Comparison of ENCODE assay signal across 8 cellular contexts in genomic region chr17:18224428-18225120, GRCh38. TPM values are rescaled to one million over a fixed set of nuclear protein-coding genes. Genes with fewer than 3 reads are reported as not detected.
DNase-seq lines count a peak whose midpoint lies in the region; ATAC-seq and TF ChIP-seq lines count a peak whose summit lies in the region.

No MANE protein-coding gene starts in this region.

- POLR2A ChIA-PET in MCF 10A (lab: Yijun Ruan, JAX) = interaction anchor here (0.6 kb wide), 1 partner anchor 288 kb away, joined by 3 read pairs; no protein-coding TSS in a partner anchor

- H3K27me3 ChIP-seq in left lung (no peaks in the 10 kb centered on the region), upper lobe of right lung (no peaks in the 10 kb centered on the region)

- H3K4me1 ChIP-seq in left lung = peaks cover 7 to 22% of the 10 kb centered on the region in 2 donors
- H3K4me1 ChIP-seq in upper lobe of right lung = peaks cover 12% of the 10 kb centered on the region

- H3K27ac ChIP-seq in left lung = peak overlapping the region in 1 of 2 donors; percentile 23
- peak overlapping the region; percentile 30 for H3K27ac ChIP-seq in upper lobe of right lung

- no peak for TF ChIP-seq CTCF in MCF 10A (IDR thresholded peaks at IDR 0.05; ENCODE audit: unreplicated experiment)
- no peak for TF ChIP-seq CTCF in left lung (IDR thresholded peaks at IDR 0.05)
- no peak for TF ChIP-seq CTCF in upper lobe of right lung (IDR thresholded peaks at IDR 0.05)

- H3K27ac Mint-ChIP-seq in activated T-cell treated with anti-CD3 and anti-CD28 coated beads, Interleukin-2, amount 50 U/mL, for 72 hours = peak overlapping the region; percentile 21
- H3K27ac Mint-ChIP-seq in MCF 10A (ENCODE audit: low read depth, unreplicated experiment) = no peak overlapping the region

- H3K4me3 Mint-ChIP-seq in activated T-cell treated with anti-CD3 and anti-CD28 coated beads, Interleukin-2, amount 50 U/mL, for 72 hours = peak overlapping the region; percentile 72 to 79
- H3K4me3 Mint-ChIP-seq in MCF 10A (ENCODE audit: unreplicated experiment) = peak overlapping the region; percentile 92

- H3K27me3 Mint-ChIP-seq in activated T-cell treated with anti-CD3 and anti-CD28 coated beads, Interleukin-2, amount 50 U/mL, for 72 hours (ENCODE audit: low read depth) = no peaks in the 10 kb centered on the region
- H3K27me3 Mint-ChIP-seq in MCF 10A (ENCODE audit: insufficient read depth, unreplicated experiment) = no peaks in the 10 kb centered on the region

- no peaks in the 10 kb centered on the region for H3K36me3 ChIP-seq in left lung
- no peaks in the 10 kb centered on the region for H3K36me3 ChIP-seq in upper lobe of right lung

- DNase-seq in activated T-cell treated with anti-CD3 and anti-CD28 coated beads, Interleukin-2, amount 50 U/mL, for 72 hours = no peak
- no peak for DNase-seq in activated T-cell treated with anti-CD3 and anti-CD28 coated beads, Interleukin-2, amount 50 U/mL, for 1 hour
- no peak for DNase-seq in MCF 10A (ENCODE audit: unreplicated experiment)
- no peak for DNase-seq in left lung
- DNase-seq in upper lobe of right lung = no peak
- DNase-seq in NCI-H2171 (lab: John Stamatoyannopoulos, UW) = no peak
- no peak for DNase-seq in NCI-H510A treated with DMSO at 0.1 percent for 48 hours (lab: John Stamatoyannopoulos, UW)

- H3K4me3 ChIP-seq in left lung = peak overlapping the region; percentile 12 to 59
- H3K4me3 ChIP-seq in upper lobe of right lung = peak overlapping the region; percentile 39

- CTCF ChIA-PET in MCF 10A (lab: Yijun Ruan, JAX) = interaction anchor here (0.7 kb wide), 3 partner anchors 28 to 948 kb away, joined by 3 to 4 read pairs (median 3); no protein-coding TSS in a partner anchor

- intact Hi-C loops in MCF 10A (cut with micrococcal nuclease) (no loop called here), left lung (cut with DNase I) (no loop called here), upper lobe of right lung (cut with DNase I) (no loop called here)

- peaks cover 23% of the 10 kb centered on the region for H3K4me1 Mint-ChIP-seq in activated T-cell treated with anti-CD3 and anti-CD28 coated beads, Interleukin-2, amount 50 U/mL, for 72 hours (ENCODE audit: low read depth)
- H3K4me1 Mint-ChIP-seq in MCF 10A (ENCODE audit: insufficient read depth, unreplicated experiment) = peaks cover 26% of the 10 kb centered on the region

- no TSS peak for BruUV-seq in MCF 10A (replicated peaks; lab: Mats Ljungman, UMichigan)

- H3K9me3 Mint-ChIP-seq in activated T-cell treated with anti-CD3 and anti-CD28 coated beads, Interleukin-2, amount 50 U/mL, for 72 hours = no peaks in the 10 kb centered on the region
- no peaks in the 10 kb centered on the region for H3K9me3 Mint-ChIP-seq in MCF 10A (ENCODE audit: unreplicated experiment)

- peaks cover 2% of the 10 kb centered on the region in 2 donors for H3K36me3 Mint-ChIP-seq in activated T-cell treated with anti-CD3 and anti-CD28 coated beads, Interleukin-2, amount 50 U/mL, for 72 hours (ENCODE audit: insufficient read depth in 2 of 2)
- peaks cover 5% of the 10 kb centered on the region for H3K36me3 Mint-ChIP-seq in MCF 10A (ENCODE audit: insufficient read depth, unreplicated experiment)

- H3K9me3 ChIP-seq in left lung (no peaks in the 10 kb centered on the region), upper lobe of right lung (no peaks in the 10 kb centered on the region)

- no peak for ATAC-seq in activated T-cell treated with anti-CD3 and anti-CD28 coated beads, Interleukin-2, amount 50 U/mL, for 72 hours (replicated peaks in 1 of 2)
- no peak for ATAC-seq in left lung
- no peak for ATAC-seq in upper lobe of right lung
- no peak for ATAC-seq in GM18907 (IDR thresholded peaks at IDR 0.05; ENCODE audit: unreplicated experiment)

RNA-seq across cellular contexts. Expression of gene LLGL1, which starts 0.9 kb away (rescaled TPM):
- 10 to 100 TPM; 18.5 to 18.6 TPM for total RNA-seq in activated T-cell treated with anti-CD3 and anti-CD28 coated beads, Interleukin-2, amount 50 U/mL, for 72 hours
- total RNA-seq in MCF 10A (2022) = 16.4 and 17.4 TPM in 2 replicates
- 10 to 100 TPM; 14.4 to 17.8 TPM for total RNA-seq in left lung
- total RNA-seq in upper lobe of right lung = 11.7 TPM

RNA-seq across cellular contexts. Expression of gene FLII, which starts 34.0 kb away (rescaled TPM):
- 100 to 1,000 TPM; 318 to 373 TPM for total RNA-seq in activated T-cell treated with anti-CD3 and anti-CD28 coated beads, Interleukin-2, amount 50 U/mL, for 72 hours
- total RNA-seq in MCF 10A (2022) = 564 and 601 TPM in 2 replicates
- total RNA-seq in left lung = 100 to 1,000 TPM; 313 to 381 TPM
- 295 TPM for total RNA-seq in upper lobe of right lung

RNA-seq across cellular contexts. Expression of gene MIEF2, which starts 35.9 kb away (rescaled TPM):
- total RNA-seq in activated T-cell treated with anti-CD3 and anti-CD28 coated beads, Interleukin-2, amount 50 U/mL, for 72 hours = 1 to 10 TPM; 7.8 to 9.4 TPM
- total RNA-seq in MCF 10A (2022) (12.1 and 14.1 TPM in 2 replicates), left lung (10 to 100 TPM in 1 of 2 donors, 1 to 10 TPM in 1; 9.0 to 16.3 TPM), upper lobe of right lung (12.0 TPM)

RNA-seq across cellular contexts. Expression of gene ALKBH5, which starts 40.9 kb away (rescaled TPM):
- total RNA-seq in activated T-cell treated with anti-CD3 and anti-CD28 coated beads, Interleukin-2, amount 50 U/mL, for 72 hours = 100 to 1,000 TPM; 125 to 133 TPM
- total RNA-seq in MCF 10A (2022) (69.5 and 85.1 TPM in 2 replicates), left lung (10 to 100 TPM; 87.6 to 99.6 TPM), upper lobe of right lung (99.1 TPM)
